31 cellular contexts compared by ENCODE assay signal in the genomic region with DNA sequence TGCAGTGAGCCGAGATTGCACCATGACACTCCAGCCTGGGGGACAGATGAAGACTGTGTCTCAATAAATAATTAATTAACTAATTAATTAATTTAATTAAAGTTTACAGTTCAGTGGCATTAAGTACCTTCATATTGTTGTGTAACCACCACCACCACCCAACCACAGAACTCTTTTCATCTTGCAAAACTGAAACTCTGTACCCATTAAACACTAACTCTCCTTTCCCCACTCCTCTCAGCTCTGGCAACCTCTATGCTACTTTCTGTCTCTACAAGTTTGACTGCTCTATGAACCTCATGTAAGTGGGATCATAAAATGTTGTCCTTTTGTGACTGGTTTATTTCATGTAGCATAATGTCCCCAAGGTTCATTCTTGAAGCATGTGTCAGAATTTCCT.
"Had no signal": no experiment of that assay in that cellular context is flagged by ENCODE, and none has a peak within 500 bp of the region (broad histone marks: within the 10 kb centered on the region; RNA-seq: fewer than 3 reads in every experiment).

No MANE protein-coding gene starts in this region.

- H3K4me2 ChIP-seq: KMS-11 had no signal

- H3K9me3 ChIP-seq: MG63 had no signal

- H3K4me3 ChIP-seq: MG63 had no signal

- H3K27ac ChIP-seq: KMS-11 had no signal

- H3K27me3 ChIP-seq: MG63 had no signal

- DNase-seq: Karpas-422, Kasumi-1, MG63, MM.1S, MV-4-11, NCI-H1048, NCI-H1092, NCI-H1092 treated with DMSO at 0.1 percent for 48 hours, NCI-H1105, NCI-H1105 treated with DMSO at 0.1 percent for 48 hours, NCI-H1417 treated with DMSO at 0.1 percent for 48 hours, NCI-H1436, NCI-H1436 treated with DMSO at 0.1 percent for 48 hours, NCI-H146, NCI-H1694, NCI-H1694 treated with DMSO at 0.1 percent for 48 hours, NCI-H187, NCI-H187 treated with DMSO at 0.1 percent for 48 hours, NCI-H1930, NCI-H2029, NCI-H2029 treated with DMSO at 0.1 percent for 48 hours, NCI-H2081, NCI-H2081 treated with DMSO at 0.1 percent for 48 hours, NCI-H2107, NCI-H2227 treated with DMSO at 0.1 percent for 48 hours, NCI-H226, NCI-H345, NCI-H446, NCI-H446 treated with DMSO at 0.1 percent for 48 hours, NCI-H510A had no signal

- H3K36me3 ChIP-seq: MG63 had no signal

- H3K9ac ChIP-seq: KMS-11 had no signal
